Comparison of ENCODE assay signal across 8 cellular contexts in genomic region chr1:97920275-97920831, GRCh38. TPM values are rescaled to one million over a fixed set of nuclear protein-coding genes. Genes with fewer than 3 reads are reported as not detected.
DNase-seq lines count a peak whose midpoint lies in the region; FAIRE-seq and TF ChIP-seq lines count a peak whose summit lies in the region.

No MANE protein-coding gene starts in this region.

- no peaks in the 10 kb centered on the region for H3K27me3 ChIP-seq in duodenal mucosa (ENCODE audit: control insufficient read depth in 1 of 2, insufficient read depth in 2 of 2, low read length in 2 of 2)

- H3K4me1 ChIP-seq in duodenal mucosa (ENCODE audit: control insufficient read depth in 1 of 2, insufficient read depth in 2 of 2, low read length in 2 of 2) (peaks cover 17 to 36% of the 10 kb centered on the region in 2 donors), mesodermal cell (ENCODE audit: control insufficient read depth, insufficient read depth, low read length, poor library complexity, severe bottlenecking) (peaks cover 11% of the 10 kb centered on the region)

- H3K9ac ChIP-seq in duodenal mucosa (ENCODE audit: low read depth in 1 of 2, low read length in 2 of 2) = peak overlapping the region; percentile 84 to 88

- no peaks in the 10 kb centered on the region for H3K36me3 ChIP-seq in duodenal mucosa (ENCODE audit: control insufficient read depth in 1 of 2, insufficient read depth in 2 of 2, low read length in 2 of 2)
- H3K36me3 ChIP-seq in mesodermal cell (ENCODE audit: control insufficient read depth, insufficient read depth, low read length) = no peaks in the 10 kb centered on the region

- no peak for FAIRE-seq in urothelium cell line (lab: Jason Lieb, UNC)

- 1% methylated on average over 14 to 15 of the region's 24 CpGs for WGBS in mesodermal cell (ENCODE audit: insufficient coverage in 2 of 2), 2 experiments

- DNase-seq in GM12864 (ENCODE audit: low read depth) = no peak
- no peak for DNase-seq in HFF-Myc (ENCODE audit: extremely low read depth, low read depth)
- DNase-seq in urothelium cell line (ENCODE audit: low spot score) = peak; percentile 35
- no peak for DNase-seq in NCI-H1092 treated with DMSO at 0.1 percent for 48 hours (lab: John Stamatoyannopoulos, UW)
- no peak for DNase-seq in GM20000 (ENCODE audit: low spot score)

- H3K27ac ChIP-seq in duodenal mucosa (ENCODE audit: low read depth, low read length) = peak overlapping the region; percentile 86
- peak overlapping the region; percentile 49 for H3K27ac ChIP-seq in mesodermal cell (ENCODE audit: low read depth, low read length, severe bottlenecking)

- peak overlapping the region; percentile 65 for H3K4me3 ChIP-seq in GM12864 (ENCODE audit: low read depth, low read length)
- peak overlapping the region; percentile 80 for H3K4me3 ChIP-seq in HFF-Myc (replicated peaks; ENCODE audit: low read depth, low read length)
- H3K4me3 ChIP-seq in duodenal mucosa (ENCODE audit: low read depth in 1 of 2, low read length in 2 of 2) = peak overlapping the region; percentile 96 to 99
- peak overlapping the region; percentile 72 for H3K4me3 ChIP-seq in mesodermal cell (ENCODE audit: extremely low read depth, insufficient read depth, low read length, poor library complexity, severe bottlenecking)

- H3K9me3 ChIP-seq in duodenal mucosa (ENCODE audit: control insufficient read depth in 1 of 2, low read length in 2 of 2) = no peaks in the 10 kb centered on the region
- no peaks in the 10 kb centered on the region for H3K9me3 ChIP-seq in mesodermal cell (ENCODE audit: control insufficient read depth, low read length)

- no peak for TF ChIP-seq CTCF in GM12864 (IDR thresholded peaks at IDR 0.05; ENCODE audit: low read depth, low read length, missing control alignments)
- no peak for TF ChIP-seq CTCF in HFF-Myc (IDR thresholded peaks at IDR 0.05; ENCODE audit: low read depth, low read length, missing control alignments)
- TF ChIP-seq CTCF in GM20000 (IDR thresholded peaks at IDR 0.05; ENCODE audit: extremely low read depth, missing control alignments) = no peak

TF ChIP-seq in PFSK-1, 5 proteins besides CTCF, POLR2A, EP300 and RAD21:
- TF ChIP-seq TAF1 (IDR thresholded peaks at IDR 0.05; ENCODE audit: borderline replicate concordance, insufficient read depth, low read length) (no peak), FOXP2 (optimal IDR thresholded peaks at IDR 0.05; ENCODE audit: borderline replicate concordance, extremely low read depth, extremely low read length, insufficient read depth) (no peak), POLR2AphosphoS5 (IDR thresholded peaks at IDR 0.05; ENCODE audit: low read depth, low read length) (no peak), REST (IDR thresholded peaks at IDR 0.05; ENCODE audit: insufficient read depth in 1 of 2, low read depth in 2 of 2, low read length in 2 of 2) (0 out of 4 replicates have a peak, but pooled peaks of 1 of the 2 experiments have one; percentile 5), SIN3A (IDR thresholded peaks at IDR 0.05; ENCODE audit: borderline replicate concordance, insufficient read depth, low read length) (peak; percentile 71; the same call in 1 of the 2 replicates)

RNA-seq across cellular contexts. Expression of gene DPYD, which starts 0.5 kb away (rescaled TPM):
- 6.5 TPM for polyA plus RNA-seq in PFSK-1 (2012; ENCODE audit: insufficient read length, low read depth)
- polyA plus RNA-seq in mesodermal cell (2013, experiment 1 of 2) = 2.1 TPM
- polyA plus RNA-seq in mesodermal cell (2013, experiment 2 of 2) = 2.0 TPM
